ENCODE assay signal across 13 cellular contexts in the genomic region with DNA sequence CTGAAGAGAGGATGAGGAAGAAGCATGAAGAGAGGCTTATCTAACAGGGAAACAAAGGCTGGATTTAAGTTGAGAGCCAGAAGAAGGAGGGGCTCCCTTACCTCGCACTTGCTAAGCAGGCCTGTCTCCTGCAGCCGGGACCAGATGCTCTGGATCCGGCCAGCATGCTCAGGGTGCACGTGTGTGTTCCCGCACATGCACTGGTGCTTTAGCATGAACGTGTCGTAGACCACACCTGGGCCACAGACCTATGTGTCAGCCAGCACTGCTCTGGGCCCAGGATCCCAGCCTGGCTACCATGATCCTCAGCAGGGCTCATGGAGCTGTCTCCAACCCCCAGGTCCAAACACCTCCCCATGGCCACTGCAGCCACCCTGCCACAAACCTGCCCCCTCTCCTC.
"Had no signal": no experiment of that assay in that cellular context is flagged by ENCODE, and none has a peak within 500 bp of the region (broad histone marks: within the 10 kb centered on the region; RNA-seq: fewer than 3 reads in every experiment).

No MANE protein-coding gene starts in this region.

- H3K36me3 ChIP-seq: uterus had no signal

- H2AFZ ChIP-seq: parathyroid adenoma had no signal

- H3K4me3 ChIP-seq: sigmoid colon, spleen, tibial artery, uterus had no signal

- H3K4me3 Mint-ChIP-seq: activated T-helper 1 cell treated with anti-CD3 and anti-CD28 coated beads, Interleukin-12 subunit alpha, Interleukin-12 subunit beta, Interleukin-2, Interleukin-4 antibody, amounts not matched to agents 30 ng/mL and 10 ng/mL and 1 ng/mL, durations not matched to agents 14 hours and 24 hours and 36 hours; dendritic cell treated with granulocyte-macrophage colony-stimulating factor and Interleukin-4, amounts not matched to agents 40 ng/mL and 50 ng/mL, for 4 days had no signal

- H3K9ac ChIP-seq: parathyroid adenoma had no signal

- H3K27ac Mint-ChIP-seq: dendritic cell treated with granulocyte-macrophage colony-stimulating factor and Interleukin-4, amounts not matched to agents 40 ng/mL and 50 ng/mL, for 4 days had no signal

- H3K9me3 ChIP-seq: sigmoid colon, spleen, tibial artery, uterus had no signal

- DNase-seq: activated CD4-positive, alpha-beta T cell treated with anti-CD3 and anti-CD28 coated beads for 1 hour; activated gamma-delta T cell treated with Interleukin-2 at 50 U/mL for 16 hours; foreskin melanocyte; kidney; sigmoid colon; spleen; substantia nigra; tibial artery; uterus had no signal

- H3K27me3 ChIP-seq: sigmoid colon, spleen, tibial artery, uterus had no signal

- H3K36me3 Mint-ChIP-seq: activated naive CD4-positive, alpha-beta T cell treated with anti-CD3 and anti-CD28 coated beads, Interleukin-2, amount 50 U/mL, for 72 hours had no signal

- H3K27ac ChIP-seq: parathyroid adenoma, sigmoid colon, spleen, tibial artery had no signal

- H3K27me3 Mint-ChIP-seq: dendritic cell treated with granulocyte-macrophage colony-stimulating factor and Interleukin-4, amounts not matched to agents 40 ng/mL and 50 ng/mL, for 4 days had no signal

- H3K9me3 Mint-ChIP-seq: activated naive CD4-positive, alpha-beta T cell treated with anti-CD3 and anti-CD28 coated beads, Interleukin-2, amount 50 U/mL, for 72 hours; activated T-helper 1 cell treated with anti-CD3 and anti-CD28 coated beads, Interleukin-12 subunit alpha, Interleukin-12 subunit beta, Interleukin-2, Interleukin-4 antibody, amounts not matched to agents 30 ng/mL and 10 ng/mL and 1 ng/mL, durations not matched to agents 14 hours and 24 hours and 36 hours; dendritic cell treated with granulocyte-macrophage colony-stimulating factor and Interleukin-4, amounts not matched to agents 40 ng/mL and 50 ng/mL, for 4 days had no signal

- H3K4me1 ChIP-seq: parathyroid adenoma, uterus had no signal
